8 cellular contexts compared by ENCODE assay signal in the genomic region with DNA sequence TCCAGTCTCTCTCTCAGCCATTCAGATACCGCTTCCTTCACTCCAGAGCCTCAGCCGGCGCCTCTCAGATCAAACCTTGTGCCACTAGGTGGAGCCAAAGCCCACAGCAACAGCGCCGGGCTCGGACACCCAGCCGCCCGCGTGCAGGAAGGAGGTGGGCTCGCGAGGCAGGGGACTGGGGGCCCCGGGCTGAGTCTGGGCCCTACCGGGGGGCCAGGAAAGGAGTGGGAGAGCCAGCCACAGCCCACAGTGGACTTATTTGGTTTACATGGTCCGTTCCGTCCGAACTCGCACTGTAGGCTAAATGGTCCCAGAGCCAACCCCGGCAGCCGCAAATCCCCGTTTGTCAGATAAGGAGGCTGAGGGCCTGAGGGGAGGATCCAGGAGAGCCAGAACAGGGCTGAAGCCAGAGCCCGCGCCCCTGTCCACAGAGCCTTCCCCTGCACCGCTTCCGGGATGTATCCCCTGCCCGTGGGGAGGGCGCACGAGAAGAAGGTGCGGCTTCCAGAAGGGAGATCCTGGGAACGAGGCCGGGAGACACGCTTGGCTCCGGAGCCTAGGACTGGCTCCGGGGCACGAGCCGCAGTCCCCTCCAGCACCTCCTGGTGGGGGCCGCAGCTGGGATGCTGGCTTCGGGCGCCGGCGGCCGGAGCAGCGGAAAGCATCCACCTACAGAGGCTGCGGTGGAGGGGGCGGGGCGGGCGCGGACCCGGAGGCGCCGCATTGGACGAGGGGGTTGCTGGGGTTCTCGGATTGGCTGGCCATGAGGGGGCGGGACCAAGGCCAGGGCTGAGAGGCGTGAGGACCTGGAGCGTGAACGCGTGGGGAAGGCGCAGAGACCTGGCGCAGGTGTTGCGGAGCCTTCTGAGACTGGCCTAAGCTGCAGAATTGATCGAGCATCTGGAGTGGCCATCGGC. TPM values are rescaled to one million over a fixed set of nuclear protein-coding genes. Genes with fewer than 3 reads are reported as not detected.
DNase-seq lines count a peak whose midpoint lies in the region; ATAC-seq and TF ChIP-seq lines count a peak whose summit lies in the region.

No MANE protein-coding gene starts in this region.

- H3F3A ChIP-seq in MM.1S (ENCODE audit: insufficient read depth, low read length): peaks cover 13% of the 10 kb centered on the region

- no peaks in the 10 kb centered on the region for H3K9me2 ChIP-seq in MM.1S (replicated peaks; ENCODE audit: insufficient read depth, low read length)

- H2AFZ ChIP-seq in MM.1S (ENCODE audit: low read length) (peak overlapping the region; percentile 97), neuron (ENCODE audit: low read depth, low read length) (peak overlapping the region; percentile 75)

- H3K27ac ChIP-seq in MM.1S (ENCODE audit: low read length) (peak overlapping the region; percentile 39; the same call in 1 of the 2 replicates), foreskin keratinocyte (no peak overlapping the region), stomach smooth muscle (ENCODE audit: low read length) (no peak overlapping the region)

- H3K79me2 ChIP-seq in MM.1S (ENCODE audit: low read length): no peaks in the 10 kb centered on the region

- H3K27me3 ChIP-seq in MM.1S (replicated peaks; ENCODE audit: insufficient read depth, low read length) (0 out of 2 replicates have a peak, but pooled peaks cover 4% of the 10 kb centered on the region), foreskin keratinocyte (peaks cover 24% of the 10 kb centered on the region), neuron (ENCODE audit: insufficient read depth, low read length) (peaks cover 31% of the 10 kb centered on the region), stomach smooth muscle (ENCODE audit: control insufficient read depth in 1 of 2, insufficient read depth in 2 of 2, low read length in 2 of 2) (peaks cover 4 to 9% of the 10 kb centered on the region in 2 donors)

- H3K36me3 ChIP-seq in MM.1S (replicated peaks; ENCODE audit: insufficient read depth, low read length): no peaks in the 10 kb centered on the region
- no peaks in the 10 kb centered on the region for H3K36me3 ChIP-seq in neuron (ENCODE audit: insufficient read depth, low read length)
- no peaks in the 10 kb centered on the region for H3K36me3 ChIP-seq in stomach smooth muscle (ENCODE audit: control insufficient read depth in 2 of 2, insufficient read depth in 2 of 2, low read length in 2 of 2)

- TF ChIP-seq CTCF in MM.1S (IDR thresholded peaks at IDR 0.05; ENCODE audit: low read length) (peak; percentile 86), foreskin keratinocyte (conservative IDR thresholded peaks at IDR 0.05) (peak; percentile 95)

- peak; percentile 92 for DNase-seq in G401 (ENCODE audit: low spot score)
- DNase-seq in HCEC 1CT: peak; percentile 79
- peak; percentile 96 for DNase-seq in MM.1S
- peak; percentile 89 to 92 for DNase-seq in SHP77 (lab: John Stamatoyannopoulos, UW)
- peak; percentile 98 for DNase-seq in activated effector memory CD4-positive, alpha-beta T cell treated with anti-CD3 and anti-CD28 coated beads, Interleukin-2, amount 50 U/mL, for 16 hours
- peak in 1 of 2 donors; percentile 83 for DNase-seq in foreskin keratinocyte

- peak overlapping the region; percentile 95 for H3K4me2 ChIP-seq in MM.1S (ENCODE audit: low read depth, low read length)

- peak overlapping the region; percentile 92 for H3K4me3 ChIP-seq in MM.1S (ENCODE audit: low read length)
- peak overlapping the region; percentile 60 for H3K4me3 ChIP-seq in neuron (ENCODE audit: low read length)
- peak overlapping the region; percentile 77 to 79 for H3K4me3 ChIP-seq in stomach smooth muscle (ENCODE audit: low read length in 2 of 2)

- in situ Hi-C loops in G401 (cut with HindIII; ENCODE audit: low sequenced_read_pairs): loop anchor here (10.0 to 25.0 kb wide), 2 partner anchors 121 to 388 kb away; no protein-coding TSS in a partner anchor

- peaks cover 12% of the 10 kb centered on the region; the same call in 1 of the 2 replicates for H3K4me1 ChIP-seq in MM.1S (ENCODE audit: low read length)
- peaks cover 8% of the 10 kb centered on the region for H3K4me1 ChIP-seq in foreskin keratinocyte
- H3K4me1 ChIP-seq in neuron (ENCODE audit: insufficient read depth, low read length): peaks cover 8% of the 10 kb centered on the region
- H3K4me1 ChIP-seq in stomach smooth muscle (ENCODE audit: control insufficient read depth, insufficient read depth, low read length): peaks cover 16% of the 10 kb centered on the region

- H3K9me3 ChIP-seq in MM.1S (replicated peaks; ENCODE audit: insufficient read depth, low read length) (no peaks in the 10 kb centered on the region), neuron (ENCODE audit: low read length) (no peaks in the 10 kb centered on the region), stomach smooth muscle (ENCODE audit: control insufficient read depth in 2 of 2, low read length in 2 of 2) (no peaks in the 10 kb centered on the region)

- peak; percentile 81 for ATAC-seq in foreskin keratinocyte

- no peaks in the 10 kb centered on the region for H4K20me1 ChIP-seq in MM.1S (ENCODE audit: insufficient read depth, low read length)

- H3K9ac ChIP-seq in MM.1S (ENCODE audit: low read length) (peak overlapping the region; percentile 40; the same call in 1 of the 2 replicates), stomach smooth muscle (ENCODE audit: low read length in 2 of 2) (peak overlapping the region in 1 of 2 donors; percentile 23)

RNA-seq across cellular contexts. Expression of gene CYP11A1, which starts 6.5 kb away (rescaled TPM):
- total RNA-seq in G401 (2014; rRNA removed; shearing (Covaris generic)): not detected in 2 replicates
- not detected in 2 replicates for total RNA-seq in foreskin keratinocyte
- polyA plus RNA-seq in foreskin keratinocyte: 0.04 TPM in 1 of 2 replicates, not detected in the other

RNA-seq across cellular contexts. Expression of gene SEMA7A, which starts 59.8 kb away (rescaled TPM):
- total RNA-seq in G401 (2014; rRNA removed; shearing (Covaris generic)): 8.5 and 14.3 TPM in 2 replicates
- total RNA-seq in foreskin keratinocyte: 19.8 and 45.0 TPM in 2 replicates
- polyA plus RNA-seq in foreskin keratinocyte: 14.5 and 32.3 TPM in 2 replicates
